Comparison of ENCODE assay signal across 8 cellular contexts in genomic region chr4:169070071-169070894, GRCh38.
A peak's percentile ranks its signal among the peaks of the same experiment; 100 is the strongest.
DNase-seq lines count a peak whose midpoint lies in the region; ATAC-seq and TF ChIP-seq lines count a peak whose summit lies in the region.

No MANE protein-coding gene starts in this region.

- no peaks in the 10 kb centered on the region for H3K9me3 Mint-ChIP-seq in activated CD8-positive, alpha-beta T cell treated with anti-CD3 and anti-CD28 coated beads for 36 hours

- no peak overlapping the region for H3K27ac Mint-ChIP-seq in activated CD8-positive, alpha-beta T cell treated with anti-CD3 and anti-CD28 coated beads for 36 hours

- in situ Hi-C loops in astrocyte of the spinal cord (cut with HindIII; ENCODE audit: low sequenced_read_pairs) = no loop called here

- CTCF ChIA-PET in AG04450 (lab: Charles Lee) = no interaction called here
- CTCF ChIA-PET in activated CD8-positive, alpha-beta T cell treated with anti-CD3 and anti-CD28 coated beads for 36 hours (lab: Charles Lee) = interaction anchor here (1.5 kb wide), 1 partner anchor 415 kb away, joined by 4 read pairs; no protein-coding TSS in a partner anchor

- no peaks in the 10 kb centered on the region for H3K27me3 ChIP-seq in AG04450 (ENCODE audit: control insufficient read depth, insufficient read depth, low read length)

- ATAC-seq in activated CD8-positive, alpha-beta T cell treated with anti-CD3 and anti-CD28 coated beads for 36 hours = no peak
- ATAC-seq in GM21723 (IDR thresholded peaks at IDR 0.05; ENCODE audit: unreplicated experiment) = no peak

- H3K4me3 Mint-ChIP-seq in activated CD8-positive, alpha-beta T cell treated with anti-CD3 and anti-CD28 coated beads for 36 hours = no peak overlapping the region

- H3K36me3 Mint-ChIP-seq in activated CD8-positive, alpha-beta T cell treated with anti-CD3 and anti-CD28 coated beads for 36 hours (ENCODE audit: low read depth) = no peaks in the 10 kb centered on the region

- no peaks in the 10 kb centered on the region for H3K9me3 ChIP-seq in AG04450 (ENCODE audit: control insufficient read depth, insufficient read depth, low read length)

- peaks cover 2% of the 10 kb centered on the region for H3K4me1 Mint-ChIP-seq in activated CD8-positive, alpha-beta T cell treated with anti-CD3 and anti-CD28 coated beads for 36 hours (ENCODE audit: low read depth)

- POLR2A ChIA-PET in AG04450 (lab: Yijun Ruan, JAX) = interaction anchor here (0.5 to 0.7 kb wide), 2 partner anchors 60 to 328 kb away, joined by 4 to 5 read pairs; partner anchors contain the start of gene CBR4
- POLR2A ChIA-PET in activated CD8-positive, alpha-beta T cell treated with anti-CD3 and anti-CD28 coated beads for 36 hours (lab: Charles Lee) = interaction anchor here (1.2 kb wide), 1 partner anchor 64 kb away, joined by 4 read pairs; no protein-coding TSS in a partner anchor

- H3K4me3 ChIP-seq in AG04450 (ENCODE audit: low read depth, low read length) (no peak overlapping the region), astrocyte of the spinal cord (ENCODE audit: low read depth, low read length) (no peak overlapping the region)

- H3K27ac ChIP-seq in AG04450 (ENCODE audit: low read depth, low read length) (peak overlapping the region; percentile 75), caudate nucleus (ENCODE audit: low read depth, low read length) (no peak overlapping the region)

- TF ChIP-seq CTCF in AG04450 (IDR thresholded peaks at IDR 0.05; ENCODE audit: low read depth, low read length) (no peak), astrocyte of the spinal cord (IDR thresholded peaks at IDR 0.05; ENCODE audit: low read depth, low read length) (no peak)
- no peak for TF ChIP-seq CTCF in activated CD8-positive, alpha-beta T cell treated with anti-CD3 and anti-CD28 coated beads for 36 hours (IDR thresholded peaks at IDR 0.05)

- H3K27me3 Mint-ChIP-seq in activated CD8-positive, alpha-beta T cell treated with anti-CD3 and anti-CD28 coated beads for 36 hours = no peaks in the 10 kb centered on the region

- intact Hi-C loops in activated CD8-positive, alpha-beta T cell treated with anti-CD3 and anti-CD28 coated beads for 36 hours (cut with micrococcal nuclease) = no loop called here

- DNase-seq in AG04450 (ENCODE audit: low read depth, low spot score) (no peak), LHCN-M2 (ENCODE audit: low read depth) (peak; percentile 90), astrocyte of the spinal cord (ENCODE audit: low read depth, low spot score) (peak; percentile 91), left kidney (ENCODE audit: low read depth, low spot score) (peak; percentile 75), caudate nucleus (lab: John Stamatoyannopoulos, UW) (no peak)
- no peak for DNase-seq in activated CD8-positive, alpha-beta memory T cell treated with anti-CD3 and anti-CD28 coated beads, Interleukin-2, amount 50 U/mL, for 4 hours
- no peak for DNase-seq in activated CD8-positive, alpha-beta T cell treated with anti-CD3 and anti-CD28 coated beads for 36 hours

Comparison
In these comparisons a context has a peak if more than half of its experiments do, and no peak if none do; other contexts are left out.
1. DNase-seq: peak in LHCN-M2 (single experiment), astrocyte of the spinal cord (single experiment) and left kidney (single experiment); none in AG04450 (single experiment), activated CD8-positive, alpha-beta memory T cell treated with anti-CD3 and anti-CD28 coated beads, Interleukin-2, amount 50 U/mL, for 4 hours (single experiment), activated CD8-positive, alpha-beta T cell treated with anti-CD3 and anti-CD28 coated beads for 36 hours (single experiment) and caudate nucleus (0 of 61).